8 cellular contexts compared by ENCODE assay signal in the genomic region with DNA sequence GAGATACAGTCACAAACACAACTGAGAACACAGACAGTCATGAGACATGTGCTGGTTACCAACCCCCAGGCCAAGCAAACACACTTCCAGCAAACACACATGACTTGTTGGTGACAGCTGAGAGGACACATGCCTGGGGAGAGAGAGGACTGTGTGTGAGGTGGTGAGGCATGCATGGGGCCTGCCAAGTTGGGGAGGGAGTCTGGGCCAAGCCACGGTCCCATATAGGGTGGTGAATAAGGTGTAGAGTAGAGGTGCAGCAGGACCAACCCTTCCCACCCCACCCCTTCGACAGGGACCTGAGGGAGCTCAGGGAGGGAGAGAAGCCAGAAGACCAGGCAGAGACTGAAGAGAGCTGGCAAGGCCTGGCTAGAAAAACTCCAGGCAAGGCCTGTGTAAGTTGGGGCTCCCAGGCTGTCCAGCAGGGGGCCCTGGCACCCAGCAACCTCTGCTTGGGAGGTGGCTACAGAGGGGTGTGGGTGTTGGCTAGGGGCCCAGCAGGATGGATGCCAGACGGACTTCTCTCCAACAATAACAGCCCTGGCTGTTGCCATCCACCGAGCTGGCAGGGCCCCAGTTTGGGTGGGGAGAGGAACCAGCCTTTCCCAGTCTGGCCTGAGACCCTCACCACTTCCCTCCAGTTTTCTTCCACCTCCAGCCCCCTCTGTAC. TPM values are rescaled to one million over a fixed set of nuclear protein-coding genes. Genes with fewer than 3 reads are reported as not detected.
DNase-seq lines count a peak whose midpoint lies in the region; ATAC-seq and TF ChIP-seq lines count a peak whose summit lies in the region.

No MANE protein-coding gene starts in this region.

- H3K4me2 ChIP-seq in PC-9, result peak overlapping the region; percentile 53

- H3K9me2 ChIP-seq in PC-9 (ENCODE audit: insufficient read depth), result no peaks in the 10 kb centered on the region

- peak overlapping the region; percentile 26 for H3K4me3 Mint-ChIP-seq in activated T-cell treated with anti-CD3 and anti-CD28 coated beads, Interleukin-2, amount 50 U/mL, for 4 hours
- H3K4me3 Mint-ChIP-seq in natural killer cell treated with Interleukin-12 subunit alpha and Interleukin-12 subunit beta and Interleukin-15 and Interleukin-18, amount 100 ng/mL, for 72 hours, result no peak overlapping the region
- H3K4me3 Mint-ChIP-seq in stimulated activated naive CD8-positive, alpha-beta T cell treated with anti-CD3 and anti-CD28 coated beads, Interleukin-15, Interleukin-2, amounts not matched to agents 100 ng/mL and 50 ng/mL, for 24 hours, result no peak overlapping the region

- no peak overlapping the region for H3K27ac Mint-ChIP-seq in natural killer cell treated with Interleukin-12 subunit alpha and Interleukin-12 subunit beta and Interleukin-15 and Interleukin-18, amount 100 ng/mL, for 72 hours
- peak overlapping the region; percentile 46 for H3K27ac Mint-ChIP-seq in stimulated activated naive CD8-positive, alpha-beta T cell treated with anti-CD3 and anti-CD28 coated beads, Interleukin-15, Interleukin-2, amounts not matched to agents 100 ng/mL and 50 ng/mL, for 24 hours

- H3K36me3 ChIP-seq in PC-9 (ENCODE audit: low read depth), result no peaks in the 10 kb centered on the region
- no peaks in the 10 kb centered on the region for H3K36me3 ChIP-seq in esophagus squamous epithelium

- peaks cover 24% of the 10 kb centered on the region; the same call in 1 of the 2 replicates for H3F3A ChIP-seq in PC-9 (ENCODE audit: insufficient read depth, low read depth)

- 5 to 6% methylated on average over 2 of the region's 4 CpGs for WGBS in esophagus squamous epithelium, 2 donors

- peaks cover 17% of the 10 kb centered on the region for H3K79me2 ChIP-seq in PC-9 (ENCODE audit: low read depth)

- H3K4me1 ChIP-seq in PC-9 (replicated peaks; ENCODE audit: insufficient read depth) (peaks cover 35% of the 10 kb centered on the region), esophagus squamous epithelium (peaks cover 63 to 100% (median 78%) of the 10 kb centered on the region in 3 donors)

- no peaks in the 10 kb centered on the region for H3K9me3 Mint-ChIP-seq in activated T-cell treated with anti-CD3 and anti-CD28 coated beads, Interleukin-2, amount 50 U/mL, for 4 hours
- no peaks in the 10 kb centered on the region for H3K9me3 Mint-ChIP-seq in natural killer cell treated with Interleukin-12 subunit alpha and Interleukin-12 subunit beta and Interleukin-15 and Interleukin-18, amount 100 ng/mL, for 72 hours
- no peaks in the 10 kb centered on the region for H3K9me3 Mint-ChIP-seq in stimulated activated naive CD8-positive, alpha-beta T cell treated with anti-CD3 and anti-CD28 coated beads, Interleukin-15, Interleukin-2, amounts not matched to agents 100 ng/mL and 50 ng/mL, for 24 hours

- no TSS peak for BruUV-seq in PC-9 (replicated peaks; lab: Mats Ljungman, UMichigan)

- intact Hi-C loops in PC-9 (cut with micrococcal nuclease; ENCODE audit: unreplicated experiment), result loop anchor here (1.0 kb wide), 1 partner anchor 49 kb away; no protein-coding TSS in a partner anchor
- intact Hi-C loops in esophagus squamous epithelium (cut with DNase I), result no loop called here

- H3K27ac ChIP-seq in PC-9, result no peak overlapping the region
- H3K27ac ChIP-seq in esophagus squamous epithelium, result peak overlapping the region; percentile 66 to 91 (median 88)

- peaks cover 3% of the 10 kb centered on the region; the same call in 1 of the 2 replicates for H4K20me1 ChIP-seq in PC-9 (ENCODE audit: insufficient read depth)

- no peak for TF ChIP-seq POLR2A in esophagus squamous epithelium (IDR thresholded peaks at IDR 0.05)

- peaks cover 5% of the 10 kb centered on the region for H3K36me3 Mint-ChIP-seq in activated T-cell treated with anti-CD3 and anti-CD28 coated beads, Interleukin-2, amount 50 U/mL, for 4 hours (ENCODE audit: insufficient read depth)
- H3K36me3 Mint-ChIP-seq in natural killer cell treated with Interleukin-12 subunit alpha and Interleukin-12 subunit beta and Interleukin-15 and Interleukin-18, amount 100 ng/mL, for 72 hours, result no peaks in the 10 kb centered on the region
- H3K36me3 Mint-ChIP-seq in stimulated activated naive CD8-positive, alpha-beta T cell treated with anti-CD3 and anti-CD28 coated beads, Interleukin-15, Interleukin-2, amounts not matched to agents 100 ng/mL and 50 ng/mL, for 24 hours (ENCODE audit: low read depth), result peaks cover 11% of the 10 kb centered on the region

- H3K27me3 ChIP-seq in PC-9 (ENCODE audit: insufficient read depth, low read depth) (no peaks in the 10 kb centered on the region), esophagus squamous epithelium (no peaks in the 10 kb centered on the region)

- H3K4me3 ChIP-seq in PC-9, result no peak overlapping the region
- peak overlapping the region in 2 of 4 donors; percentile 79 to 85 for H3K4me3 ChIP-seq in esophagus squamous epithelium

- POLR2A ChIA-PET in PC-9 (lab: Charles Lee; ENCODE audit: unreplicated experiment), result interaction anchor here (0.6 to 0.8 kb wide), 3 partner anchors 21 to 122 kb away, joined by 4 to 6 read pairs (median 5); no protein-coding TSS in a partner anchor

- peaks cover 16% of the 10 kb centered on the region for H3K27me3 Mint-ChIP-seq in activated T-cell treated with anti-CD3 and anti-CD28 coated beads, Interleukin-2, amount 50 U/mL, for 4 hours (ENCODE audit: low read depth)
- peaks cover 0 to 7% of the 10 kb centered on the region in 2 donors for H3K27me3 Mint-ChIP-seq in natural killer cell treated with Interleukin-12 subunit alpha and Interleukin-12 subunit beta and Interleukin-15 and Interleukin-18, amount 100 ng/mL, for 72 hours
- no peaks in the 10 kb centered on the region for H3K27me3 Mint-ChIP-seq in stimulated activated naive CD8-positive, alpha-beta T cell treated with anti-CD3 and anti-CD28 coated beads, Interleukin-15, Interleukin-2, amounts not matched to agents 100 ng/mL and 50 ng/mL, for 24 hours

- peak; percentile 86 for TF ChIP-seq CTCF in PC-9 (conservative IDR thresholded peaks at IDR 0.05)
- peak; percentile 65 to 86 (median 84) for TF ChIP-seq CTCF in esophagus squamous epithelium (IDR thresholded peaks at IDR 0.05)

- H3K4me1 Mint-ChIP-seq in activated T-cell treated with anti-CD3 and anti-CD28 coated beads, Interleukin-2, amount 50 U/mL, for 4 hours (ENCODE audit: low read depth), result peaks cover 37% of the 10 kb centered on the region
- H3K4me1 Mint-ChIP-seq in natural killer cell treated with Interleukin-12 subunit alpha and Interleukin-12 subunit beta and Interleukin-15 and Interleukin-18, amount 100 ng/mL, for 72 hours (ENCODE audit: low read depth in 2 of 2), result peaks cover 22 to 23% of the 10 kb centered on the region in 2 donors
- peaks cover 55% of the 10 kb centered on the region for H3K4me1 Mint-ChIP-seq in stimulated activated naive CD8-positive, alpha-beta T cell treated with anti-CD3 and anti-CD28 coated beads, Interleukin-15, Interleukin-2, amounts not matched to agents 100 ng/mL and 50 ng/mL, for 24 hours (ENCODE audit: low read depth)

- H3K9me3 ChIP-seq in PC-9 (ENCODE audit: insufficient read depth, low read depth), result no peaks in the 10 kb centered on the region
- no peaks in the 10 kb centered on the region for H3K9me3 ChIP-seq in esophagus squamous epithelium

- DNase-seq in AG20443 (ENCODE audit: low spot score) (peak; percentile 79), HUDEP-2 (lab: John Stamatoyannopoulos, UW; ENCODE audit: unreplicated experiment in 76 of 76) (peak; percentile 68 to 99 (median 98)), PC-9 (peak; percentile 77 to 91), esophagus squamous epithelium (lab: John Stamatoyannopoulos, UW) (peak; percentile 32)
- peak; percentile 62 for DNase-seq in activated T-cell treated with anti-CD3 and anti-CD28 coated beads, Interleukin-2, amount 50 U/mL, for 4 hours
- peak; percentile 75 for DNase-seq in natural killer cell treated with Interleukin-12 subunit alpha and Interleukin-12 subunit beta and Interleukin-15 and Interleukin-18, amount 100 ng/mL, for 72 hours (ENCODE audit: low spot score)

- ATAC-seq in GM19035 (IDR thresholded peaks at IDR 0.05; ENCODE audit: unreplicated experiment), result peak; percentile 43
- ATAC-seq in activated T-cell treated with anti-CD3 and anti-CD28 coated beads, Interleukin-2, amount 50 U/mL, for 4 hours, result peak; percentile 29 to 32
- ATAC-seq in natural killer cell treated with Interleukin-12 subunit alpha and Interleukin-12 subunit beta and Interleukin-15 and Interleukin-18, amount 100 ng/mL, for 72 hours, result peak; percentile 67 to 68

- no peak overlapping the region for H2AFZ ChIP-seq in PC-9

- CTCF ChIA-PET in PC-9 (lab: Charles Lee), result interaction anchor here (0.6 to 0.7 kb wide), 5 partner anchors 25 to 228 kb away, joined by 3 to 23 read pairs (median 9); a partner anchor contains a TSS

RNA-seq across cellular contexts. Expression of a gene that starts 2.0 kb away (rescaled TPM):
- 45.3 and 46.9 TPM in 2 replicates for total RNA-seq in PC-9 (2021)
- 100 to 1,000 TPM; 165 to 199 (median 181) TPM for total RNA-seq in activated T-cell treated with anti-CD3 and anti-CD28 coated beads, Interleukin-2, amount 50 U/mL, for 4 hours
- 10 to 100 TPM; 12.7 to 24.8 (median 22.3) TPM for total RNA-seq in esophagus squamous epithelium
- 10 to 100 TPM; 25.1 to 95.6 TPM for total RNA-seq in natural killer cell treated with Interleukin-12 subunit alpha and Interleukin-12 subunit beta and Interleukin-15 and Interleukin-18, amount 100 ng/mL, for 72 hours

RNA-seq across cellular contexts. Expression of a gene that starts 4.7 kb away (rescaled TPM):
- total RNA-seq in PC-9 (2021), result not detected in 2 replicates
- not detected for total RNA-seq in activated T-cell treated with anti-CD3 and anti-CD28 coated beads, Interleukin-2, amount 50 U/mL, for 4 hours
- not detected for total RNA-seq in esophagus squamous epithelium
- not detected for total RNA-seq in natural killer cell treated with Interleukin-12 subunit alpha and Interleukin-12 subunit beta and Interleukin-15 and Interleukin-18, amount 100 ng/mL, for 72 hours

RNA-seq across cellular contexts. Expression of a gene that starts 25.5 kb away (rescaled TPM):
- total RNA-seq in PC-9 (2021) (895 and 1,136 TPM in 2 replicates), esophagus squamous epithelium (100 to 1,000 TPM; 433 to 696 (median 601) TPM)
- total RNA-seq in activated T-cell treated with anti-CD3 and anti-CD28 coated beads, Interleukin-2, amount 50 U/mL, for 4 hours, result 1,000 to 10,000 TPM; 3,050 to 3,190 (median 3,088) TPM
- total RNA-seq in natural killer cell treated with Interleukin-12 subunit alpha and Interleukin-12 subunit beta and Interleukin-15 and Interleukin-18, amount 100 ng/mL, for 72 hours, result 1,000 to 10,000 TPM; 1,035 to 1,696 TPM

RNA-seq across cellular contexts. Expression of a gene that starts 35.9 kb away (rescaled TPM):
- 57.6 and 59.7 TPM in 2 replicates for total RNA-seq in PC-9 (2021)
- 10 to 100 TPM; 35.0 to 42.5 (median 40.8) TPM for total RNA-seq in activated T-cell treated with anti-CD3 and anti-CD28 coated beads, Interleukin-2, amount 50 U/mL, for 4 hours
- total RNA-seq in esophagus squamous epithelium, result 10 to 100 TPM in 3 of 4 donors, 1 to 10 TPM in 1; 9.7 to 34.4 (median 21.2) TPM
- total RNA-seq in natural killer cell treated with Interleukin-12 subunit alpha and Interleukin-12 subunit beta and Interleukin-15 and Interleukin-18, amount 100 ng/mL, for 72 hours, result 10 to 100 TPM; 34.6 to 39.4 TPM

RNA-seq across cellular contexts. Expression of a gene that starts 43.9 kb away (rescaled TPM):
- 7.6 and 10.2 TPM in 2 replicates for total RNA-seq in PC-9 (2021)
- total RNA-seq in activated T-cell treated with anti-CD3 and anti-CD28 coated beads, Interleukin-2, amount 50 U/mL, for 4 hours, result 10 to 100 TPM; 30.0 to 36.4 (median 33.1) TPM
- total RNA-seq in esophagus squamous epithelium, result 10 to 100 TPM in 3 of 4 donors, 1 to 10 TPM in 1; 8.6 to 11.2 (median 10.2) TPM
- total RNA-seq in natural killer cell treated with Interleukin-12 subunit alpha and Interleukin-12 subunit beta and Interleukin-15 and Interleukin-18, amount 100 ng/mL, for 72 hours, result 10 to 100 TPM; 24.1 to 26.1 TPM

Comparison
In these comparisons a context has a peak if more than half of its experiments do, and no peak if none do; other contexts are left out.
1. DNase-seq: peak in every context shown above with its lines; median percentile 98 in HUDEP-2; 84 in PC-9; 79 in AG20443; 75 in natural killer cell treated with Interleukin-12 subunit alpha and Interleukin-12 subunit beta and Interleukin-15 and Interleukin-18, amount 100 ng/mL, for 72 hours; 62 in activated T-cell treated with anti-CD3 and anti-CD28 coated beads, Interleukin-2, amount 50 U/mL, for 4 hours; 32 in esophagus squamous epithelium.